ENCODE assay signal across 21 cellular contexts in genomic region chr5:15388856-15389255, GRCh38.
DNase-seq lines count a peak whose midpoint lies in the region; ATAC-seq, FAIRE-seq and TF ChIP-seq lines count a peak whose summit lies in the region.
"Had no signal": no experiment of that assay in that cellular context is flagged by ENCODE, and none has a peak within 500 bp of the region (broad histone marks: within the 10 kb centered on the region; RNA-seq: fewer than 3 reads in every experiment).

No MANE protein-coding gene starts in this region.

- no peak for TF ChIP-seq EP300 in SK-N-SH (IDR thresholded peaks at IDR 0.05; ENCODE audit: borderline replicate concordance in 1 of 2, low read depth in 1 of 2, low read length in 1 of 2)

- H3K36me3 ChIP-seq in SK-N-SH (replicated peaks in 1 of 2; ENCODE audit: control insufficient read depth in 1 of 2, insufficient read depth in 2 of 2, low read length in 1 of 2) = no peaks in the 10 kb centered on the region

- intact Hi-C loops in left ventricle myocardium superior (cut with micrococcal nuclease) (no loop called here), cardiac septum (cut with DNase I) (no loop called here), Calu3 (cut with micrococcal nuclease; ENCODE audit: unreplicated experiment) (no loop called here)

- POLR2A ChIA-PET in SK-N-SH (lab: Yijun Ruan, JAX) = no interaction called here

- no peak overlapping the region for H3K9ac ChIP-seq in SK-N-SH

- peaks cover 3% of the 10 kb centered on the region; the same call in 1 of the 2 replicates for H3K9me2 ChIP-seq in SK-N-SH

- peaks cover 0 to 17% of the 10 kb centered on the region in 2 experiments; a peak in 1 of 4 replicates for H3K4me1 ChIP-seq in SK-N-SH (ENCODE audit: control insufficient read depth in 1 of 2, insufficient read depth in 2 of 2, low read depth in 1 of 2, low read length in 1 of 2)
- H3K4me1 ChIP-seq: Caco-2 had no signal

- H3K9me3 ChIP-seq in SK-N-SH = no peaks in the 10 kb centered on the region
- H3K9me3 ChIP-seq: Caco-2 had no signal

- ATAC-seq in left ventricle myocardium superior = peak; percentile 76
- ATAC-seq in HG03571 (IDR thresholded peaks at IDR 0.05; ENCODE audit: unreplicated experiment) = no peak
- ATAC-seq: HCT116 had no signal

- no peaks in the 10 kb centered on the region for H3K27me3 Mint-ChIP-seq in Calu3 (ENCODE audit: unreplicated experiment)
- H3K27me3 Mint-ChIP-seq: CD4-positive, alpha-beta T cell had no signal

- H4K20me1 ChIP-seq in SK-N-SH (ENCODE audit: insufficient read depth) = no peaks in the 10 kb centered on the region

- H3K4me3 Mint-ChIP-seq in Calu3 (ENCODE audit: low read depth, unreplicated experiment) = no peak overlapping the region
- H3K4me3 Mint-ChIP-seq: CD4-positive, alpha-beta T cell had no signal

- H3K4me2 ChIP-seq in SK-N-SH = no peak overlapping the region

- DNase-seq in left ventricle myocardium superior (no peak), cardiac septum (ENCODE audit: low spot score) (no peak), SK-N-SH (peak; percentile 71), epidermal melanocyte (ENCODE audit: insufficient read length, low spot score) (peak; percentile 41), GM19239 (ENCODE audit: insufficient read length, low spot score) (no peak), Calu3 (no peak)
- DNase-seq: ACHN; AML-193; Caco-2; CD4-positive, alpha-beta T cell; DMS153; DMS79; GDM1; GOT3; H7 had no signal

- H2AFZ ChIP-seq in SK-N-SH (ENCODE audit: low read depth) = no peak overlapping the region

- TF ChIP-seq RAD21 in SK-N-SH (IDR thresholded peaks at IDR 0.05; ENCODE audit: low read length) = no peak

- TF ChIP-seq CTCF in SK-N-SH (IDR thresholded peaks at IDR 0.05) (no peak), Calu3 (IDR thresholded peaks at IDR 0.05; ENCODE audit: unreplicated experiment) (no peak)

- no peak for FAIRE-seq in GM19239 (lab: Jason Lieb, UNC)
- FAIRE-seq: A204.1, GM12892, GM18507 had no signal

- no peak overlapping the region for H3K4me3 ChIP-seq in SK-N-SH (ENCODE audit: low read depth in 2 of 2, low read length in 1 of 2)

- H3K79me2 ChIP-seq in SK-N-SH (ENCODE audit: insufficient read depth) = no peaks in the 10 kb centered on the region

- 13% methylated on average over 2 of the region's 2 CpGs for WGBS in SK-N-SH (ENCODE audit: low lambda C conversion rate)

- no TSS peak for BruUV-seq in Calu3 (replicated peaks; lab: Mats Ljungman, UMichigan)

- H3K27ac ChIP-seq in SK-N-SH (ENCODE audit: low read depth in 2 of 2, low read length in 1 of 2) = peak overlapping the region in 1 of 2 experiments; percentile 44; a peak in 1 of 4 replicates
- H3K27ac ChIP-seq: C4-2B had no signal

- no peaks in the 10 kb centered on the region; the same call in 1 of the 2 replicates for H3K27me3 ChIP-seq in SK-N-SH (ENCODE audit: insufficient read depth)

- CTCF ChIA-PET in SK-N-SH (lab: Yijun Ruan, JAX) = no interaction called here
- CTCF ChIA-PET in Calu3 (lab: Charles Lee) = no interaction called here

- peaks cover 29% of the 10 kb centered on the region for H3K9me3 Mint-ChIP-seq in Calu3 (ENCODE audit: low read depth, unreplicated experiment)

- no peaks in the 10 kb centered on the region for H3K36me3 Mint-ChIP-seq in Calu3 (ENCODE audit: insufficient read depth, unreplicated experiment)

- no peak overlapping the region for H3K27ac Mint-ChIP-seq in Calu3 (ENCODE audit: unreplicated experiment)
- H3K27ac Mint-ChIP-seq: CD4-positive, alpha-beta T cell had no signal

- H3F3A ChIP-seq in SK-N-SH (replicated peaks; ENCODE audit: insufficient read depth) = no peaks in the 10 kb centered on the region

- H3K4me1 Mint-ChIP-seq in Calu3 (ENCODE audit: low read depth, unreplicated experiment) = no peaks in the 10 kb centered on the region

TF ChIP-seq in SK-N-SH, 30 proteins besides CTCF, POLR2A, EP300 and RAD21:
- TF ChIP-seq CHD2 (IDR thresholded peaks at IDR 0.05; ENCODE audit: low read length, partially characterized antibody) (no peak), USF2 (IDR thresholded peaks at IDR 0.05; ENCODE audit: borderline replicate concordance, low read depth, low read length) (no peak), FOXM1 (IDR thresholded peaks at IDR 0.05; ENCODE audit: low read depth) (no peak), FOSL2 (IDR thresholded peaks at IDR 0.05; ENCODE audit: borderline replicate concordance, low read depth) (no peak), IRF3 (IDR thresholded peaks at IDR 0.05; ENCODE audit: low read depth, low read length) (no peak), POLR2AphosphoS5 (IDR thresholded peaks at IDR 0.05; ENCODE audit: low read depth, low read length) (no peak), ELF1 (IDR thresholded peaks at IDR 0.05) (no peak), TAF1 (IDR thresholded peaks at IDR 0.05; ENCODE audit: borderline replicate concordance, low read depth, low read length) (no peak), JUND (IDR thresholded peaks at IDR 0.05) (no peak), MXI1 (IDR thresholded peaks at IDR 0.05; ENCODE audit: low read depth, low read length) (no peak), GABPA (IDR thresholded peaks at IDR 0.05; ENCODE audit: low read depth) (no peak), EZH2phosphoT487 (IDR thresholded peaks at IDR 0.05; ENCODE audit: borderline replicate concordance, low read depth) (no peak), YY1 (IDR thresholded peaks at IDR 0.05; ENCODE audit: low read depth) (no peak)

Comparison
In these comparisons a context has a peak if more than half of its experiments do, and no peak if none do; other contexts are left out.
1. DNase-seq: peak in SK-N-SH (single experiment) and epidermal melanocyte (single experiment); none in left ventricle myocardium superior (single experiment), cardiac septum (single experiment), GM19239 (single experiment) and Calu3 (single experiment).